25 cellular contexts compared by ENCODE assay signal in genomic region chr2:116761864-116762263, GRCh38.
"Had no signal": no experiment of that assay in that cellular context is flagged by ENCODE, and none has a peak within 500 bp of the region (broad histone marks: within the 10 kb centered on the region; RNA-seq: fewer than 3 reads in every experiment).

No MANE protein-coding gene starts in this region.

- H3K27ac ChIP-seq: HL-60, KMS-11, RWPE1, SJCRH30 had no signal

- H3K27me3 ChIP-seq: SJCRH30 had no signal

- H3K36me3 Mint-ChIP-seq: IgD-negative memory B cell had no signal

- H3K4me3 ChIP-seq: K562, SJCRH30 had no signal

- H3K36me3 ChIP-seq: SJCRH30 had no signal

- H3K4me2 ChIP-seq: KMS-11 had no signal

- FAIRE-seq: HTR-8/SVneo, K562 had no signal

- ATAC-seq: K562, Panc1, PC-3, SK-N-SH treated with all-trans-retinoic acid at 6 μM for 48 hours had no signal

- DNase-seq: Kasumi-1, MM.1S, NCI-H1092 treated with DMSO at 0.1 percent for 48 hours, NCI-H1436, NCI-H187, NCI-H2029, NCI-H2081 treated with DMSO at 0.1 percent for 48 hours, NCI-H2171, NCI-H226, NCI-H446, NCI-H510A, NCI-H524 treated with DMSO at 0.1 percent for 48 hours, NCI-H69, NCI-H774, PC-3, SHP77 treated with DMSO at 0.1 percent for 48 hours, SJCRH30 had no signal

- H3K27me3 Mint-ChIP-seq: IgD-negative memory B cell had no signal

- H3K4me3 Mint-ChIP-seq: IgD-negative memory B cell had no signal

- H3K27ac Mint-ChIP-seq: IgD-negative memory B cell had no signal

- H3K9ac ChIP-seq: KMS-11 had no signal

- H3K4me1 Mint-ChIP-seq: IgD-negative memory B cell had no signal

- H3K9me3 ChIP-seq: SJCRH30 had no signal

- H3K4me1 ChIP-seq: SJCRH30 had no signal
